ENCODE assay signal across 9 cellular contexts in the genomic region with DNA sequence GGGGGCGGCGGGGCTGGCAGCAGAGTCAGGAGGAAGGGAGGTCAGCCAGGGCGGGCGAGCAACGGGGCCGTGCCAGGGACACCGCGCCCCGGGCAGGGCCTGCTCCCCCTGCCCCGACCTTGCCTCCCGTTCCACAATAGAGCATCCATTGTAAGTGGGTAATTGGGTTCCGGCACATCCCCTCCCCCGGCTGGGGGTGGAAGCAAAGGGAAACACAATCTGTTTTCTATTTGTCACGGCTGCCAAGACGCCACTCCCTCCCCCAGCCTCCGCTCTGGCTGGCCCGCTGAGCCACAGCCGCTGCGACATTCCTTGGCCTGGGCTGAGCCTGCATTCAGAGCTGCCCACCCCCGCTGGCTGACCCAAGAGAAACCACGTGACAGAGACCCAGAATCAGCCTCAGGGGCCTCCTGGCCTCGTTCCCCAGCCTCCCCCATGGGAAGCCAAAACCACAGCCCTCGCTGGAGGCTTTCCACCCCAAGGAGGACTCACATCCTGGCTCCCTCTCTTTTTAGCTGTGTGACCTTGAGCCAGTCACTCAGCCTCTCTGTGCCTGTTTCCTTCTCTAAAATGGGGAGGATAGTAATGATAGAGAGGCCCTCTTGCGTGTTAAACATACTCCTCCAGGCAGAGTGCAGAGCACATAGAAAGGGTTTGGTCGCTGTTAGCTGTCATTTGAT.
DNase-seq lines count a peak whose midpoint lies in the region; ATAC-seq and TF ChIP-seq lines count a peak whose summit lies in the region.
"Had no signal": no experiment of that assay in that cellular context is flagged by ENCODE, and none has a peak within 500 bp of the region (broad histone marks: within the 10 kb centered on the region; RNA-seq: fewer than 3 reads in every experiment).

No MANE protein-coding gene starts in this region.

- no peak for TF ChIP-seq CTCF in AG04450 (IDR thresholded peaks at IDR 0.05; ENCODE audit: low read depth, low read length)

- H3K4me3 ChIP-seq in AG04450 (ENCODE audit: low read depth, low read length) (no peak overlapping the region), neuron (ENCODE audit: low read length) (peak overlapping the region; percentile 8)

- ATAC-seq in GM21423 (IDR thresholded peaks at IDR 0.05; ENCODE audit: unreplicated experiment): peak; percentile 37
- ATAC-seq in GM18867 (IDR thresholded peaks at IDR 0.05; ENCODE audit: unreplicated experiment): no peak
- ATAC-seq in HG03520 (IDR thresholded peaks at IDR 0.05; ENCODE audit: unreplicated experiment): no peak

- H3K27me3 ChIP-seq in AG04450 (ENCODE audit: control insufficient read depth, insufficient read depth, low read length) (peaks cover 3% of the 10 kb centered on the region), neuron (ENCODE audit: insufficient read depth, low read length) (no peaks in the 10 kb centered on the region)

- H3K9me3 ChIP-seq in AG04450 (ENCODE audit: control insufficient read depth, insufficient read depth, low read length): peaks cover 6% of the 10 kb centered on the region; the same call in 1 of the 2 replicates
- H3K9me3 ChIP-seq in neuron (ENCODE audit: low read length): no peaks in the 10 kb centered on the region

- H3K27ac ChIP-seq in AG04450 (ENCODE audit: low read depth, low read length): peak overlapping the region; percentile 75
- H3K27ac ChIP-seq: epithelial cell of prostate had no signal

- H2AFZ ChIP-seq in neuron (ENCODE audit: low read depth, low read length): no peak overlapping the region

- POLR2A ChIA-PET in AG04450 (lab: Yijun Ruan, JAX): interaction anchor here (0.9 kb wide), 1 partner anchor 25 kb away, joined by 3 read pairs; no protein-coding TSS in a partner anchor

- DNase-seq in AG04450 (ENCODE audit: low read depth, low spot score) (no peak), NCI-H226 (peak; percentile 79), globus pallidus (ENCODE audit: low spot score) (peak; percentile 99)
- peak; percentile 40 for DNase-seq in activated naive CD4-positive, alpha-beta T cell treated with anti-CD3 and anti-CD28 coated beads, Interleukin-2, amount 50 U/mL, for 16 hours

- peaks cover 31% of the 10 kb centered on the region for H3K4me1 ChIP-seq in neuron (ENCODE audit: insufficient read depth, low read length)

- CTCF ChIA-PET in AG04450 (lab: Charles Lee): interaction anchor here (1.4 kb wide), 1 partner anchor 20 kb away, joined by 4 read pairs; no protein-coding TSS in a partner anchor

- no peaks in the 10 kb centered on the region for H3K36me3 ChIP-seq in neuron (ENCODE audit: insufficient read depth, low read length)
